ENCODE assay signal across 7 cellular contexts in the genomic region with DNA sequence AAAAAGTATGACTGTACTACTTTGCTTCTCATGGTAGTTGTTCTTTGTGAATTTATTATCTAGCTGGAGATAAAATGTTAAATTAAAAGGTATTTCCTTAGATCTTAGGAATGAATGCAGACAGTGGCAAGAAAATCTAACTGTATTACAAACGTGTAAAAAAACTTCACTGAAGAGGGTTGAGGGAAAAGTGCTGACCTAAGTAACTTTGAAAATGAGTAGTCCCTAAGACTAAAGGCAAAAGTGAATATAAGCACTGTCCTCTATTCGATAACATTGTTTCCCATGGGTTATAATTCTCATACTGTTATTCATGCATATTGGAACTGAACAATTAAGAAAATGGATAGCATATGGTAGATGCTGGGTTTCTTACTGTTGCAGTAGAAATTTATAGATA.
"Had no signal": no experiment of that assay in that cellular context is flagged by ENCODE, and none has a peak within 500 bp of the region (broad histone marks: within the 10 kb centered on the region; RNA-seq: fewer than 3 reads in every experiment).

No MANE protein-coding gene starts in this region.

- FAIRE-seq: H54, HTR-8/SVneo had no signal

- H2AFZ ChIP-seq: GM23248 had no signal

- H3K4me3 ChIP-seq: GM23248 had no signal

- DNase-seq: GM23248, GOT3, H9, HCEC 1CT, KBM-7 had no signal

- H3K27ac ChIP-seq: GM23248 had no signal

- H3K9ac ChIP-seq: GM23248 had no signal
